Comparison of ENCODE assay signal across 15 cellular contexts in genomic region chrY:17907351-17907750, GRCh38. TPM values are rescaled to one million over a fixed set of nuclear protein-coding genes. Genes with fewer than 3 reads are reported as not detected.
"Had no signal": no experiment of that assay in that cellular context is flagged by ENCODE, and none has a peak within 500 bp of the region (broad histone marks: within the 10 kb centered on the region; RNA-seq: fewer than 3 reads in every experiment).

No MANE protein-coding gene starts in this region.

RNA-seq across cellular contexts. Expression of gene CDY2B, which starts 27.3 kb away (rescaled TPM):
- total RNA-seq: stomach, subcutaneous adipose tissue, suprapubic skin, temporal lobe, thoracic aorta, thyroid gland, tibial nerve, transverse colon, upper lobe of left lung, upper lobe of right lung, ureter, urinary bladder, uterus, vagina had no signal
- polyA plus RNA-seq: stomach, thymus, urinary bladder had no signal
